ENCODE assay signal across 6 cellular contexts in genomic region chr1:71542155-71542554, GRCh38.
"Had no signal": no experiment of that assay in that cellular context is flagged by ENCODE, and none has a peak within 500 bp of the region (broad histone marks: within the 10 kb centered on the region; RNA-seq: fewer than 3 reads in every experiment).

No MANE protein-coding gene starts in this region.

- H3K27me3 Mint-ChIP-seq: IgD-negative memory B cell had no signal

- H3K36me3 Mint-ChIP-seq: IgD-negative memory B cell had no signal

- H3K9me3 Mint-ChIP-seq: GM23338, H9 had no signal

- ATAC-seq: GM23338, HepG2 had no signal

- H3K4me3 Mint-ChIP-seq: GM23338, H9, IgD-negative memory B cell had no signal

- H3K27ac ChIP-seq: HL-60 had no signal

- H3K4me3 ChIP-seq: GM23338 had no signal

- H3K27ac Mint-ChIP-seq: GM23338, IgD-negative memory B cell had no signal

- H3K4me1 Mint-ChIP-seq: GM23338, IgD-negative memory B cell had no signal

- H3K4me2 ChIP-seq: GM23338 had no signal

- DNase-seq: H9, HCEC 1CT had no signal
